In genomic region chr9:114082017-114082735, GRCh38 we compare ENCODE assay signal across 8 cellular contexts. TPM values are rescaled to one million over a fixed set of nuclear protein-coding genes. Genes with fewer than 3 reads are reported as not detected.
DNase-seq lines count a peak whose midpoint lies in the region; ATAC-seq, FAIRE-seq and TF ChIP-seq lines count a peak whose summit lies in the region.

No MANE protein-coding gene starts in this region.

- H3K9ac ChIP-seq in colonic mucosa (ENCODE audit: low read depth in 2 of 2, low read length in 2 of 2) (no peak overlapping the region), HepG2 (ENCODE audit: insufficient read depth, low read depth, low read length) (peak overlapping the region; percentile 84)

- peak; percentile 82 for DNase-seq in AG10803 (ENCODE audit: low read depth)
- DNase-seq in NCI-H524 treated with DMSO at 0.1 percent for 48 hours (lab: John Stamatoyannopoulos, UW): peak; percentile 90
- DNase-seq in activated CD4-positive, alpha-beta T cell treated with anti-CD3 and anti-CD28 coated beads for 4 hours: peak; percentile 74 to 82
- DNase-seq in colonic mucosa: peak; percentile 96
- peak; percentile 98 for DNase-seq in HepG2 (ENCODE audit: low spot score)
- DNase-seq in stimulated activated CD4-positive, alpha-beta T cell treated with anti-CD3 and anti-CD28 coated beads, Interleukin-4, amount 100 ng/mL, for 4 hours: peak; percentile 69 to 73

- H3K4me1 ChIP-seq in colonic mucosa: peaks cover 5% of the 10 kb centered on the region
- H3K4me1 ChIP-seq in HepG2 (ENCODE audit: insufficient read depth, low read length): peaks cover 80% of the 10 kb centered on the region

- POLR2A ChIA-PET in HepG2 (lab: Yijun Ruan, JAX): interaction anchor here (0.7 to 7.4 kb wide), 37 partner anchors 8 to 247 kb away, joined by 3 to 75 read pairs (median 4); partner anchors contain the start of genes COL27A1, KIF12 and ORM1

- peak in 1 of 2 experiments; percentile 66; a peak in 2 of 4 replicates for TF ChIP-seq POLR2A in HepG2 (IDR thresholded peaks at IDR 0.05; ENCODE audit: insufficient read depth in 1 of 2, low read depth in 2 of 2, low read length in 2 of 2)

- no TSS peak for BruUV-seq in HepG2 (replicated peaks; lab: Mats Ljungman, UMichigan)

- H4K20me1 ChIP-seq in HepG2 (ENCODE audit: insufficient read depth, low read length): no peaks in the 10 kb centered on the region; the same call in 1 of the 2 replicates

- peaks cover 20% of the 10 kb centered on the region for H3K79me2 ChIP-seq in HepG2 (ENCODE audit: insufficient read depth, low read length)

- no peak overlapping the region for H3K4me3 ChIP-seq in AG10803 (ENCODE audit: low read length)
- no peak overlapping the region for H3K4me3 ChIP-seq in colonic mucosa
- peak overlapping the region; percentile 37 to 69 (median 41); a peak in 5 of 6 replicates for H3K4me3 ChIP-seq in HepG2 (replicated peaks in 1 of 3; ENCODE audit: insufficient read depth in 1 of 3, low read depth in 2 of 3, low read length in 3 of 3)

- no peak overlapping the region for H2AFZ ChIP-seq in HepG2 (ENCODE audit: low read length)

- WGBS in HepG2 (ENCODE audit: low lambda C conversion rate): 0% methylated on average over 8 of the region's 10 CpGs

- H3K36me3 ChIP-seq in colonic mucosa (no peaks in the 10 kb centered on the region), HepG2 (replicated peaks in 1 of 2; ENCODE audit: control insufficient read depth in 1 of 2, insufficient read depth in 2 of 2, low read length in 2 of 2) (no peaks in the 10 kb centered on the region)

- in situ Hi-C loops in HepG2 (cut with HindIII; ENCODE audit: extremely low pct_ligation_motif_present, low pct_unique_long_range_greater_than_20kb): no loop called here

- TF ChIP-seq RAD21 in HepG2 (CRISPR knock-in tag; IDR thresholded peaks at IDR 0.05): peak; percentile 90

- peak in 1 of 2 experiments; percentile 69; a peak in 2 of 4 replicates for TF ChIP-seq EP300 in HepG2 (IDR thresholded peaks at IDR 0.05; ENCODE audit: low read depth in 2 of 2, low read length in 2 of 2)
- peak; percentile 77; the same call in 1 of the 2 replicates for TF ChIP-seq EP300 in HepG2 (CRISPR knock-in tag; IDR thresholded peaks at IDR 0.05; ENCODE audit: borderline replicate concordance)

- H3K9me3 ChIP-seq in colonic mucosa: no peaks in the 10 kb centered on the region
- H3K9me3 ChIP-seq in HepG2 (ENCODE audit: low read length): no peaks in the 10 kb centered on the region

- ATAC-seq in GM18909 (IDR thresholded peaks at IDR 0.05; ENCODE audit: poor library complexity, unreplicated experiment) (peak; percentile 94), HG03378 (IDR thresholded peaks at IDR 0.05; ENCODE audit: unreplicated experiment) (peak; percentile 82), HepG2 (peak; percentile 76)

- H3K27ac ChIP-seq in colonic mucosa (peak overlapping the region; percentile 78), HepG2 (ENCODE audit: extremely low read length, insufficient read depth, low read length) (peak overlapping the region; percentile 98)

- peak; percentile 99 for FAIRE-seq in HepG2 (lab: Jason Lieb, UNC)

- TF ChIP-seq CTCF in AG10803 (conservative IDR thresholded peaks at IDR 0.05; ENCODE audit: low read length): peak; percentile 97
- peak; percentile 85 for TF ChIP-seq CTCF in colonic mucosa (IDR thresholded peaks at IDR 0.05)
- peak; percentile 97 for TF ChIP-seq CTCF in HepG2 (CRISPR knock-in tag; IDR thresholded peaks at IDR 0.05)

- intact Hi-C loops in colonic mucosa (cut with DNase I): loop anchor here (5.0 kb wide), 1 partner anchor 210 kb away; no protein-coding TSS in a partner anchor
- intact Hi-C loops in HepG2 (cut with micrococcal nuclease; ENCODE audit: unreplicated experiment): loop anchor here (1.0 to 5.0 kb wide), 5 partner anchors 26 to 209 kb away; partner anchors contain the start of gene COL27A1

- H3K27me3 ChIP-seq in colonic mucosa (no peaks in the 10 kb centered on the region), HepG2 (ENCODE audit: control insufficient read depth in 1 of 2, insufficient read depth in 2 of 2, low read length in 2 of 2) (no peaks in the 10 kb centered on the region; a peak in 1 of 5 replicates)

- CTCF ChIA-PET in HepG2 (lab: Yijun Ruan, JAX; ENCODE audit: low intra/inter-chr PET ratio, low total read pairs): interaction anchor here (0.9 to 2.2 kb wide), 4 partner anchors 26 to 209 kb away, joined by 3 to 18 read pairs (median 10); no protein-coding TSS in a partner anchor

- H3K4me2 ChIP-seq in HepG2 (ENCODE audit: low read depth, low read length): peak overlapping the region; percentile 83

TF ChIP-seq in HepG2, 621 proteins besides CTCF, POLR2A, EP300 and RAD21 (continues in another document):
- TF ChIP-seq ZBTB43 (CRISPR knock-in tag; conservative IDR thresholded peaks at IDR 0.05): no peak
- TF ChIP-seq ZFP37 (CRISPR knock-in tag; IDR thresholded peaks at IDR 0.05; ENCODE audit: borderline replicate concordance): peak; percentile 40; the same call in 1 of the 2 replicates

RNA-seq across cellular contexts. Expression of gene AMBP, which starts 4.1 kb away (rescaled TPM):
- total RNA-seq in colonic mucosa: 1 to 10 TPM; 1.5 to 5.7 TPM
- total RNA-seq in HepG2 (2016; rRNA removed; fragmentation: Illumina TruSeq; extraction: Trizol): 612 and 1,510 TPM in 2 replicates
- total RNA-seq in HepG2 (2016; cell fraction: cytosol; rRNA removed; fragmentation: Illumina TruSeq; extraction: Trizol; ENCODE audit: low read depth): 264 and 266 TPM in 2 replicates
- 610 and 1,558 TPM in 2 replicates for total RNA-seq in HepG2 (2016; cell fraction: insoluble cytoplasmic fraction; rRNA removed; fragmentation: Illumina TruSeq; extraction: Trizol)
- 284 and 296 TPM in 2 replicates for total RNA-seq in HepG2 (2016; cell fraction: membrane; rRNA removed; fragmentation: Illumina TruSeq; extraction: Trizol)
- 1,103 and 1,244 TPM in 2 replicates for total RNA-seq in HepG2 (2016; cell fraction: nucleus; rRNA removed; fragmentation: Illumina TruSeq; extraction: Trizol)
- 2,580 and 3,919 TPM in 2 replicates for polyA plus RNA-seq in HepG2 (2011; rRNA removed)
- polyA plus RNA-seq in HepG2 (2011; cell fraction: cytosol; rRNA removed): 3,676 and 4,547 TPM in 2 replicates
- 1,589 and 2,063 TPM in 2 replicates for polyA plus RNA-seq in HepG2 (2011; cell fraction: nucleus; rRNA removed)
- polyA plus RNA-seq in HepG2 (2012): 2,894 and 3,165 TPM in 2 replicates
- polyA plus RNA-seq in HepG2 (2016; cell fraction: cytosol; fragmentation: Illumina TruSeq; extraction: Trizol; ENCODE audit: low read depth): 305 and 334 TPM in 2 replicates
- polyA plus RNA-seq in HepG2 (2016; cell fraction: insoluble cytoplasmic fraction; fragmentation: Illumina TruSeq; extraction: Trizol; ENCODE audit: low read depth): 674 and 676 TPM in 2 replicates
- 279 and 293 TPM in 2 replicates for polyA plus RNA-seq in HepG2 (2016; cell fraction: membrane; fragmentation: Illumina TruSeq; extraction: Trizol; ENCODE audit: low read depth)
- 2,037 and 2,236 TPM in 2 replicates for polyA plus RNA-seq in HepG2 (2016; cell fraction: nucleus; fragmentation: Illumina TruSeq; extraction: Trizol; ENCODE audit: insufficient read depth, low read depth)
- 0.72 and 924 TPM in 2 replicates for polyA minus RNA-seq in HepG2 (2011; rRNA and poly(A)+ RNA removed; ENCODE audit: low replicate concordance)
- 612 and 1,026 TPM in 2 replicates for polyA minus RNA-seq in HepG2 (2011; cell fraction: cytosol; rRNA and poly(A)+ RNA removed)
- 323 and 565 TPM in 2 replicates for polyA minus RNA-seq in HepG2 (2011; cell fraction: nucleus; rRNA and poly(A)+ RNA removed)

RNA-seq across cellular contexts. Expression of gene KIF12, which starts 16.9 kb away (rescaled TPM):
- total RNA-seq in colonic mucosa (10 to 100 TPM; 27.2 to 33.8 TPM), HepG2 (2016; rRNA removed; fragmentation: Illumina TruSeq; extraction: Trizol) (0.81 and 1.8 TPM in 2 replicates)
- 0.61 and 1.1 TPM in 2 replicates for total RNA-seq in HepG2 (2016; cell fraction: cytosol; rRNA removed; fragmentation: Illumina TruSeq; extraction: Trizol; ENCODE audit: low read depth)
- 0.94 and 1.8 TPM in 2 replicates for total RNA-seq in HepG2 (2016; cell fraction: insoluble cytoplasmic fraction; rRNA removed; fragmentation: Illumina TruSeq; extraction: Trizol)
- total RNA-seq in HepG2 (2016; cell fraction: membrane; rRNA removed; fragmentation: Illumina TruSeq; extraction: Trizol): 0.19 and 0.38 TPM in 2 replicates
- total RNA-seq in HepG2 (2016; cell fraction: nucleus; rRNA removed; fragmentation: Illumina TruSeq; extraction: Trizol): 2.7 and 3.5 TPM in 2 replicates
- polyA plus RNA-seq in HepG2 (2011; rRNA removed): 12.5 and 14.8 TPM in 2 replicates
- polyA plus RNA-seq in HepG2 (2011; cell fraction: cytosol; rRNA removed): 1.6 and 3.1 TPM in 2 replicates
- 155 and 222 TPM in 2 replicates for polyA plus RNA-seq in HepG2 (2011; cell fraction: nucleus; rRNA removed)
- 6.2 and 7.2 TPM in 2 replicates for polyA plus RNA-seq in HepG2 (2012)
- 0.14 and 0.26 TPM in 2 replicates for polyA plus RNA-seq in HepG2 (2016; cell fraction: cytosol; fragmentation: Illumina TruSeq; extraction: Trizol; ENCODE audit: low read depth)
- 0.92 and 0.93 TPM in 2 replicates for polyA plus RNA-seq in HepG2 (2016; cell fraction: insoluble cytoplasmic fraction; fragmentation: Illumina TruSeq; extraction: Trizol; ENCODE audit: low read depth)
- polyA plus RNA-seq in HepG2 (2016; cell fraction: membrane; fragmentation: Illumina TruSeq; extraction: Trizol; ENCODE audit: low read depth): 0.17 TPM in 1 of 2 replicates, not detected in the other
- 8.0 and 11.0 TPM in 2 replicates for polyA plus RNA-seq in HepG2 (2016; cell fraction: nucleus; fragmentation: Illumina TruSeq; extraction: Trizol; ENCODE audit: insufficient read depth, low read depth)
- polyA minus RNA-seq in HepG2 (2011; rRNA and poly(A)+ RNA removed; ENCODE audit: low replicate concordance): 6.7 TPM in 1 of 2 replicates, not detected in the other
- 1.1 and 1.3 TPM in 2 replicates for polyA minus RNA-seq in HepG2 (2011; cell fraction: cytosol; rRNA and poly(A)+ RNA removed)
- 11.6 and 13.7 TPM in 2 replicates for polyA minus RNA-seq in HepG2 (2011; cell fraction: nucleus; rRNA and poly(A)+ RNA removed)

Comparison
In these comparisons a context has a peak if more than half of its experiments do, and no peak if none do; other contexts are left out.
1. H3K4me3 ChIP-seq: peak in HepG2 (3 of 3); none in AG10803 (single experiment) and colonic mucosa (single experiment).
2. RNA of gene AMBP, which starts 4.1 kb away (total RNA-seq): 264 to 1,558 TPM in HepG2; 1.5 to 5.7 TPM in colonic mucosa; every median in the first group is over 10 times any median in the second.
3. RNA of gene KIF12, which starts 16.9 kb away (total RNA-seq): 27.2 to 33.8 TPM in colonic mucosa; 0.19 to 3.5 TPM in HepG2; every median in the first group is over 4 times any median in the second.
4. Peak in every context shown above with its lines, with median percentiles within 50 percentile points of each other: DNase-seq, CTCF ChIP-seq and ATAC-seq.